In genomic region chr7:108291135-108291508, GRCh38 we compare ENCODE assay signal across 15 cellular contexts.
A peak's percentile ranks its signal among the peaks of the same experiment; 100 is the strongest.
DNase-seq lines count a peak whose midpoint lies in the region; ATAC-seq, FAIRE-seq and TF ChIP-seq lines count a peak whose summit lies in the region.
"Had no signal": no experiment of that assay in that cellular context is flagged by ENCODE, and none has a peak within 500 bp of the region (broad histone marks: within the 10 kb centered on the region; RNA-seq: fewer than 3 reads in every experiment).

No MANE protein-coding gene starts in this region.

- WGBS in A549 (ENCODE audit: missing lambda C conversion rate): 66% methylated on average over 1 of the region's 1 CpG

- DNase-seq in A549 (ENCODE audit: low read depth in 1 of 2, low spot score in 1 of 2) (no peak), keratinocyte (ENCODE audit: low read depth, low spot score) (no peak), NCI-H128 (lab: John Stamatoyannopoulos, UW; ENCODE audit: unreplicated experiment) (no peak)
- DNase-seq: 8988T, NCI-H510A treated with DMSO at 0.1 percent for 48 hours had no signal

- no peak for TF ChIP-seq RAD21 in A549 (conservative IDR thresholded peaks at IDR 0.05 in 1 of 2, IDR thresholded peaks at IDR 0.05 in 1 of 2)

- peaks cover 0 to 11% (median 4%) of the 10 kb centered on the region in 5 experiments for H3K9me3 Mint-ChIP-seq in brain
- H3K9me3 Mint-ChIP-seq: IgD-negative memory B cell had no signal

- peaks cover 3% of the 10 kb centered on the region for H3K27me3 Mint-ChIP-seq in brain

- H3K4me3 ChIP-seq in A549 (peak overlapping the region; percentile 22; the same call in 2 of the 3 replicates), OCI-LY3 (ENCODE audit: low read length) (peak overlapping the region; percentile 65), keratinocyte (ENCODE audit: control insufficient read depth in 2 of 3, extremely low read depth in 1 of 3, insufficient read depth in 2 of 3, low read depth in 1 of 3, low read length in 3 of 3) (no peak overlapping the region)
- H3K4me3 ChIP-seq: HAP-1, SJSA1 had no signal

- TF ChIP-seq POLR2A in A549 (IDR thresholded peaks at IDR 0.05; ENCODE audit: low read length): no peak

- H4K20me1 ChIP-seq in OCI-LY3 (ENCODE audit: insufficient read depth, low read length) (no peaks in the 10 kb centered on the region), keratinocyte (ENCODE audit: control insufficient read depth, extremely low read depth, insufficient read depth, low read length) (no peaks in the 10 kb centered on the region)

- H3K4me1 ChIP-seq in A549: peaks cover 80% of the 10 kb centered on the region
- peaks cover 74% of the 10 kb centered on the region for H3K4me1 ChIP-seq in OCI-LY3 (ENCODE audit: low read length)
- H3K4me1 ChIP-seq in keratinocyte (ENCODE audit: control insufficient read depth, extremely low read depth, insufficient read depth, low read length): peaks cover 16% of the 10 kb centered on the region
- H3K4me1 ChIP-seq: HAP-1 had no signal

- no peak for TF ChIP-seq EP300 in A549 (IDR thresholded peaks at IDR 0.05)

- peaks cover 50% of the 10 kb centered on the region for H3K4me1 Mint-ChIP-seq in brain

- H3K36me3 Mint-ChIP-seq in brain: peaks cover 10% of the 10 kb centered on the region
- H3K36me3 Mint-ChIP-seq: IgD-negative memory B cell had no signal

- dilution Hi-C loops in keratinocyte (cut with MboI; ENCODE audit: extremely low pct_ligation_motif_present, low sequenced_read_pairs): no loop called here

- H3K27ac ChIP-seq in A549: peak overlapping the region; percentile 70 to 74
- peak overlapping the region; percentile 90 for H3K27ac ChIP-seq in OCI-LY3 (ENCODE audit: low read length)
- no peak overlapping the region for H3K27ac ChIP-seq in keratinocyte (ENCODE audit: control insufficient read depth, insufficient read depth, low read length)
- H3K27ac ChIP-seq: C4-2B, SJSA1 had no signal

- POLR2A ChIA-PET in A549 (lab: Yijun Ruan, JAX): no interaction called here

- H3K27me3 ChIP-seq in OCI-LY3 (ENCODE audit: low read depth, low read length): no peaks in the 10 kb centered on the region
- H3K27me3 ChIP-seq in keratinocyte (ENCODE audit: control insufficient read depth, extremely low read depth, insufficient read depth, low read length): no peaks in the 10 kb centered on the region

- no peaks in the 10 kb centered on the region for H3K9me1 ChIP-seq in keratinocyte (ENCODE audit: control insufficient read depth, extremely low read depth, insufficient read depth, low read length)

- H3K4me2 ChIP-seq in A549: peak overlapping the region; percentile 87
- peak overlapping the region; percentile 92 for H3K4me2 ChIP-seq in OCI-LY3 (ENCODE audit: low read length)
- H3K4me2 ChIP-seq in keratinocyte (ENCODE audit: control insufficient read depth, extremely low read depth, insufficient read depth, low read depth, low read length): peak overlapping the region; percentile 33

- H2AFZ ChIP-seq in OCI-LY3 (ENCODE audit: low read depth, low read length) (no peak overlapping the region), keratinocyte (ENCODE audit: control insufficient read depth, low read length) (no peak overlapping the region)

- CTCF ChIA-PET in A549 (lab: Yijun Ruan, JAX): interaction anchor here (1.2 kb wide), 1 partner anchor 45 kb away, joined by 3 read pairs; no protein-coding TSS in a partner anchor

- FAIRE-seq in A549 (lab: Jason Lieb, UNC) (no peak), keratinocyte (lab: Jason Lieb, UNC) (no peak)
- FAIRE-seq: GM12892 had no signal

- peaks cover 4% of the 10 kb centered on the region for H3K36me3 ChIP-seq in OCI-LY3 (replicated peaks; ENCODE audit: low read depth, low read length)
- H3K36me3 ChIP-seq in keratinocyte (ENCODE audit: control insufficient read depth in 2 of 2, extremely low read depth in 1 of 2, insufficient read depth in 2 of 2, low read length in 2 of 2): no peaks in the 10 kb centered on the region
- H3K36me3 ChIP-seq: HAP-1, SJSA1 had no signal

- peak overlapping the region in 3 of 5 experiments; percentile 56 to 78 (median 70) for H3K4me3 Mint-ChIP-seq in brain
- H3K4me3 Mint-ChIP-seq: IgD-negative memory B cell had no signal

- H3K9ac ChIP-seq in OCI-LY3 (ENCODE audit: low read length) (peak overlapping the region; percentile 60), keratinocyte (ENCODE audit: control insufficient read depth, extremely low read depth, insufficient read depth, low read length) (no peak overlapping the region)

- TF ChIP-seq CTCF in A549 (IDR thresholded peaks at IDR 0.05): no peak
- TF ChIP-seq CTCF in OCI-LY3 (IDR thresholded peaks at IDR 0.05; ENCODE audit: low read depth, low read length): no peak
- TF ChIP-seq CTCF in brain (conservative IDR thresholded peaks at IDR 0.05): no peak
- no peak for TF ChIP-seq CTCF in keratinocyte (optimal IDR thresholded peaks at IDR 0.05 in 1 of 3, IDR thresholded peaks at IDR 0.05 in 1 of 3, conservative IDR thresholded peaks at IDR 0.05 in 1 of 3; ENCODE audit: extremely low read depth in 1 of 3, insufficient read depth in 2 of 3, low read length in 3 of 3)

- ATAC-seq in A549 (no peak), GM21515 (IDR thresholded peaks at IDR 0.05; ENCODE audit: unreplicated experiment) (no peak), GM21390 (IDR thresholded peaks at IDR 0.05; ENCODE audit: unreplicated experiment) (no peak), HG03520 (IDR thresholded peaks at IDR 0.05; ENCODE audit: unreplicated experiment) (no peak)

- H3K27ac Mint-ChIP-seq in brain: peak overlapping the region in 3 of 5 experiments; percentile 13 to 80 (median 63)
- H3K27ac Mint-ChIP-seq: IgD-negative memory B cell had no signal

- H3K9me3 ChIP-seq in A549 (no peaks in the 10 kb centered on the region), OCI-LY3 (ENCODE audit: insufficient read depth, low read length) (no peaks in the 10 kb centered on the region), keratinocyte (ENCODE audit: control insufficient read depth, low read depth, low read length) (no peaks in the 10 kb centered on the region)
- H3K9me3 ChIP-seq: HAP-1, SJSA1 had no signal

- H3K79me2 ChIP-seq in OCI-LY3 (ENCODE audit: low read length): peaks cover 98% of the 10 kb centered on the region
- no peaks in the 10 kb centered on the region for H3K79me2 ChIP-seq in keratinocyte (ENCODE audit: control insufficient read depth, insufficient read depth, low read length)

TF ChIP-seq in A549, 52 proteins besides CTCF, POLR2A, EP300 and RAD21:
- TF ChIP-seq TP53 (CRISPR knock-in tag; IDR thresholded peaks at IDR 0.05): no peak
- no peak for TF ChIP-seq HMGXB4 (CRISPR knock-in tag; IDR thresholded peaks at IDR 0.05; ENCODE audit: borderline replicate concordance)

Comparison
In these comparisons a context has a peak if more than half of its experiments do, and no peak if none do; other contexts are left out.
1. H3K4me2 ChIP-seq: peak in every context shown above with its lines; median percentile 92 in OCI-LY3; 87 in A549; 33 in keratinocyte.
2. H3K4me3 ChIP-seq: peak in A549 (single experiment) and OCI-LY3 (single experiment); none in keratinocyte (0 of 3).